ENCODE assay signal across 23 cellular contexts in the genomic region with DNA sequence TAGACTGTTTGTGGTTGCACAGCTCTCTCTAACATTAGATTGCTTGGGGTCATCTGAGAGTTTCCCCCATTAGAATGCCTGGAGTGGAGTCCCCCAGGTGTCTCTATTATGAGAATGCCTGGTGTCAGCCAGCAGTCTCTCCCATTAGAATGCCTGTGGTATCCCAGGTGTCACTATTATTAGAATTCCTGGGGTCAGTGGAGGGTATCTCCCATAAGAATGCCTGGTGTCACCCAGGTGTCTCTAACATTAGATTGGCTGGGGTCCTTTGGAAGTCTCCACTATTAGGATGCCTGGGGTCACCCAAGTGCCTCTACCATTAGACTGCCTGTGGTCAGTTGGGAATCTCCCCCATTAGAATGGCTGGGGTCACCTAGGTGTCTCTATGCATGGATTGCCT.
"Had no signal": no experiment of that assay in that cellular context is flagged by ENCODE, and none has a peak within 500 bp of the region (broad histone marks: within the 10 kb centered on the region; RNA-seq: fewer than 3 reads in every experiment).

No MANE protein-coding gene starts in this region.

- H3K4me1 ChIP-seq: esophagus muscularis mucosa, foreskin keratinocyte, gastroesophageal sphincter, heart right ventricle, left lung, lower lobe of right lung had no signal

- H3K4me3 Mint-ChIP-seq: mesothelial cell of epicardium; naive thymus-derived CD4-positive, alpha-beta T cell had no signal

- FAIRE-seq: colon, endothelial cell of umbilical vein, frontal cortex, islet of Langerhans, keratinocyte had no signal

- H3K27me3 Mint-ChIP-seq: naive thymus-derived CD4-positive, alpha-beta T cell had no signal

- H3K27ac Mint-ChIP-seq: mesothelial cell of epicardium; naive thymus-derived CD4-positive, alpha-beta T cell had no signal

- H3K27ac ChIP-seq: coronary artery, dorsolateral prefrontal cortex, esophagus muscularis mucosa, foreskin keratinocyte, gastroesophageal sphincter, heart right ventricle, left lung, lower lobe of right lung had no signal

- H3K4me1 Mint-ChIP-seq: mesothelial cell of epicardium; naive thymus-derived CD4-positive, alpha-beta T cell had no signal

- H3K4me3 ChIP-seq: coronary artery, dorsolateral prefrontal cortex, esophagus muscularis mucosa, gastroesophageal sphincter, heart right ventricle, left lung, lower lobe of right lung, mucosa of descending colon had no signal

- H3K27me3 ChIP-seq: dorsolateral prefrontal cortex, esophagus muscularis mucosa, foreskin keratinocyte, gastroesophageal sphincter, heart right ventricle, left lung had no signal

- DNase-seq: dermis blood vessel endothelial cell; dorsolateral prefrontal cortex; effector CD4-positive, alpha-beta T cell; effector memory CD4-positive, alpha-beta T cell; heart right ventricle; hippocampal formation; left cardiac atrium; left lung; left ventricle myocardium superior; lower lobe of right lung; mesenchymal stem cell; mucosa of descending colon; naive thymus-derived CD4-positive, alpha-beta T cell had no signal

- ATAC-seq: foreskin keratinocyte; gastroesophageal sphincter; heart right ventricle; left cardiac atrium; left lung; left ventricle myocardium superior; lower lobe of right lung; mucosa of descending colon; naive thymus-derived CD4-positive, alpha-beta T cell had no signal

- H3K36me3 ChIP-seq: esophagus muscularis mucosa, gastroesophageal sphincter, heart right ventricle, left lung, lower lobe of right lung had no signal
